Comparison of ENCODE assay signal across 23 cellular contexts in the genomic region with DNA sequence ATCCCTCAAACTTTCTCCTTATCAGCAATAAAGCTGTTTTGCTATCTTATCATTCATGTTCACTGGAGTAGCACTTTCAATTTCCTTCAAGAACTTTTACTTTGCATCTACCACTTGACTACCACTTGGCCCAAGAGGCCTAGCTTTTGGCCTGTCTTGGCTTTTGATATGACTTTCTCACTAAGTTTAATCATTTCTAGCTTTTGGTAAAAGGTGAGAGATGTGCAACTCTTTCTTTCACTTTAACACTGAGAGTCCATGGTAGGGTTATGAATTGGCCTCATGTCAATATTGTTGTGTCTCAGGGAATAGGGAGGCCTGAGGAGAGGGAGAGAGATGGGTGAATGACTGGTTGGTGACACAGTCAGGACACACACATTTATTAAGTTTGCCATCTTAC. TPM values are rescaled to one million over a fixed set of nuclear protein-coding genes. Genes with fewer than 3 reads are reported as not detected.
DNase-seq lines count a peak whose midpoint lies in the region; ATAC-seq, FAIRE-seq and TF ChIP-seq lines count a peak whose summit lies in the region.
"Had no signal": no experiment of that assay in that cellular context is flagged by ENCODE, and none has a peak within 500 bp of the region (broad histone marks: within the 10 kb centered on the region; RNA-seq: fewer than 3 reads in every experiment).

No MANE protein-coding gene starts in this region.

- no peak overlapping the region for H3K4me3 Mint-ChIP-seq in activated T-helper 17 cell treated with anti-CD3 and anti-CD28 coated beads, Interleukin-2, amount 50 U/mL, for 72 hours
- no peak overlapping the region for H3K4me3 Mint-ChIP-seq in nephron progenitor cell
- H3K4me3 Mint-ChIP-seq: activated naive CD8-positive, alpha-beta T cell treated with anti-CD3 and anti-CD28 coated beads, Interleukin-2, amount 10 ng/mL, durations not matched to agents 7 days and 5 days; activated T-cell treated with anti-CD3 and anti-CD28 coated beads, Interleukin-2, amount 50 U/mL, for 4 hours; immature natural killer cell; naive thymus-derived CD4-positive, alpha-beta T cell had no signal

- no peaks in the 10 kb centered on the region for H3K27me3 ChIP-seq in hepatocyte
- H3K27me3 ChIP-seq: tibial artery had no signal

- H3K27ac ChIP-seq in hepatocyte = no peak overlapping the region
- H3K27ac ChIP-seq: tibial artery had no signal

- peaks cover 5% of the 10 kb centered on the region for H3K27me3 Mint-ChIP-seq in activated T-helper 17 cell treated with anti-CD3 and anti-CD28 coated beads, Interleukin-2, amount 50 U/mL, for 72 hours
- H3K27me3 Mint-ChIP-seq in nephron progenitor cell (ENCODE audit: low read depth, poor library complexity) = peaks cover 6% of the 10 kb centered on the region

- no peak overlapping the region for H3K4me3 ChIP-seq in hepatocyte
- H3K4me3 ChIP-seq: lung, tibial artery had no signal

- DNase-seq in NK-92 (lab: John Stamatoyannopoulos, UW; ENCODE audit: unreplicated experiment) = no peak
- no peak for DNase-seq in hepatocyte (ENCODE audit: low spot score)
- DNase-seq in HTR-8/SVneo (ENCODE audit: insufficient read length, low spot score) = no peak
- DNase-seq in nephron progenitor cell = no peak
- DNase-seq: activated CD4-positive, alpha-beta T cell treated with anti-CD3 and anti-CD28 coated beads, Interleukin-2, amount 50 U/mL, for 4 hours; activated naive CD8-positive, alpha-beta T cell treated with anti-CD3 and anti-CD28 coated beads, Interleukin-2, amount 10 ng/mL, durations not matched to agents 7 days and 5 days; activated T-cell treated with anti-CD3 and anti-CD28 coated beads, Interleukin-2, amount 50 U/mL, for 4 hours; Caco-2; dermis blood vessel endothelial cell; erythroblast; immature natural killer cell; naive thymus-derived CD4-positive, alpha-beta T cell; NCI-H1092 treated with DMSO at 0.1 percent for 48 hours; NCI-H2171; tibial artery had no signal

- ATAC-seq in GM18867 (IDR thresholded peaks at IDR 0.05; ENCODE audit: unreplicated experiment) (peak; percentile 66), GM21381 (IDR thresholded peaks at IDR 0.05; ENCODE audit: unreplicated experiment) (peak; percentile 62), HG02973 (IDR thresholded peaks at IDR 0.05; ENCODE audit: unreplicated experiment) (peak; percentile 69)
- ATAC-seq in activated T-helper 17 cell treated with anti-CD3 and anti-CD28 coated beads, Interleukin-2, amount 50 U/mL, for 72 hours (replicated peaks) = peak; percentile 47
- ATAC-seq: naive thymus-derived CD4-positive, alpha-beta T cell had no signal

- H3K27ac Mint-ChIP-seq in activated T-helper 17 cell treated with anti-CD3 and anti-CD28 coated beads, Interleukin-2, amount 50 U/mL, for 72 hours = no peak overlapping the region
- no peak overlapping the region for H3K27ac Mint-ChIP-seq in nephron progenitor cell
- H3K27ac Mint-ChIP-seq: activated naive CD8-positive, alpha-beta T cell treated with anti-CD3 and anti-CD28 coated beads, Interleukin-2, amount 10 ng/mL, durations not matched to agents 7 days and 5 days; immature natural killer cell; naive thymus-derived CD4-positive, alpha-beta T cell had no signal

- H3K36me3 Mint-ChIP-seq in activated T-helper 17 cell treated with anti-CD3 and anti-CD28 coated beads, Interleukin-2, amount 50 U/mL, for 72 hours (ENCODE audit: low read depth) = no peaks in the 10 kb centered on the region
- H3K36me3 Mint-ChIP-seq in nephron progenitor cell (ENCODE audit: low read depth) = peaks cover 45% of the 10 kb centered on the region
- H3K36me3 Mint-ChIP-seq: activated naive CD8-positive, alpha-beta T cell treated with anti-CD3 and anti-CD28 coated beads, Interleukin-2, amount 10 ng/mL, durations not matched to agents 7 days and 5 days; immature natural killer cell; naive thymus-derived CD4-positive, alpha-beta T cell had no signal

- H4K20me1 ChIP-seq in hepatocyte (ENCODE audit: insufficient read depth, poor library complexity, severe bottlenecking) = no peaks in the 10 kb centered on the region

- H3K4me2 ChIP-seq in hepatocyte = no peak overlapping the region

- FAIRE-seq in HTR-8/SVneo (lab: Jason Lieb, UNC) = no peak
- FAIRE-seq: RCC 7860, TTC549 had no signal

- H3K79me2 ChIP-seq in hepatocyte = no peaks in the 10 kb centered on the region

- no peaks in the 10 kb centered on the region for H3K9me3 Mint-ChIP-seq in activated T-helper 17 cell treated with anti-CD3 and anti-CD28 coated beads, Interleukin-2, amount 50 U/mL, for 72 hours
- peaks cover 45% of the 10 kb centered on the region for H3K9me3 Mint-ChIP-seq in nephron progenitor cell

- H3K9me2 ChIP-seq in hepatocyte (replicated peaks; ENCODE audit: insufficient read depth) = no peaks in the 10 kb centered on the region

- no peaks in the 10 kb centered on the region for H3K4me1 Mint-ChIP-seq in activated T-helper 17 cell treated with anti-CD3 and anti-CD28 coated beads, Interleukin-2, amount 50 U/mL, for 72 hours
- H3K4me1 Mint-ChIP-seq in nephron progenitor cell = peaks cover 8% of the 10 kb centered on the region
- H3K4me1 Mint-ChIP-seq: immature natural killer cell had no signal

- no peaks in the 10 kb centered on the region for H3K9me3 ChIP-seq in hepatocyte (ENCODE audit: low read depth)
- H3K9me3 ChIP-seq: tibial artery had no signal

- TF ChIP-seq CTCF in hepatocyte (IDR thresholded peaks at IDR 0.05; ENCODE audit: poor library complexity) (no peak), nephron progenitor cell (IDR thresholded peaks at IDR 0.05) (no peak)

- no peak overlapping the region for H2AFZ ChIP-seq in hepatocyte

- no peaks in the 10 kb centered on the region for H3K4me1 ChIP-seq in hepatocyte (ENCODE audit: insufficient read depth)
- H3K4me1 ChIP-seq: Caco-2, tibial artery had no signal

- H3K36me3 ChIP-seq in hepatocyte (replicated peaks; ENCODE audit: insufficient read depth, low read depth) = no peaks in the 10 kb centered on the region
- H3K36me3 ChIP-seq: tibial artery had no signal

RNA-seq across cellular contexts. Expression of gene FAM3D, which starts 31.0 kb away (rescaled TPM):
- total RNA-seq in activated T-helper 17 cell treated with anti-CD3 and anti-CD28 coated beads, Interleukin-2, amount 50 U/mL, for 72 hours = not detected
- total RNA-seq in hepatocyte = 0.60 and 4.5 TPM in 2 replicates
- polyA plus RNA-seq in hepatocyte = 3.7 and 4.3 TPM in 2 replicates
- total RNA-seq: activated naive CD8-positive, alpha-beta T cell treated with anti-CD3 and anti-CD28 coated beads, Interleukin-2, amount 10 ng/mL, durations not matched to agents 7 days and 5 days; activated T-cell treated with anti-CD3 and anti-CD28 coated beads, Interleukin-2, amount 50 U/mL, for 4 hours; Caco-2; naive thymus-derived CD4-positive, alpha-beta T cell; skeletal muscle tissue had no signal
- polyA plus RNA-seq: immature natural killer cell; naive thymus-derived CD4-positive, alpha-beta T cell had no signal
